Comparison of ENCODE assay signal across 23 cellular contexts in the genomic region with DNA sequence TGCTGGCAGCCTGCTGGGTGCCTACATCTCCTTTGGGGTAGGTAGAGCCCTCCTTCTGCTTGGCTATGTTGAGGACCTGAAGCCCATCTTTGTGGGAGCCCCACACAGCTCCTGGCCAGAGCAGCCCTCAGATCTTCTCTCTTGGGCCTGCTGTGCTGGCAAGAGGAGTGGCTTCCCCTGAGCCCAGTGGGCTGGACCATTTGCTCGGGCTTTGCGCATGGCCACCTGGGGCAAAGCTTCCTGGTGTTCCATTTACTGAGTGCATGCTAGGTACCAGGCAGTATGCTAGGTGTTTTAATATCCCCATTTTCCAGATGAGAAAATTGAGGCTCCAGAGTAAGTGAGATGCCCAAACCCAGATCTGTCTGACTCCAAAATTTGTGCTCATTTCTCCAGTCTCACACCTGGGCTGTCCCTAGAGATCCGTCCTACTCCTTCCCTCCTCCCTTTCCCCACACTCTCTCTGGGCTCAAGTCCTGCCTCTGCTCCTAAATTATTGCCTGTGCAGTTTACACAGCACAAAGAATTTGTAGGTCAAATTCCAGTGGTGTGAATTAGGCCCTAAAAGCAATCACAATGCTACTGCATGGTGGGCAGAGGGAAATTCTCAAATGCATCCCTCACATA. TPM values are rescaled to one million over a fixed set of nuclear protein-coding genes. Genes with fewer than 3 reads are reported as not detected.
DNase-seq lines count a peak whose midpoint lies in the region; ATAC-seq and TF ChIP-seq lines count a peak whose summit lies in the region.
"Had no signal": no experiment of that assay in that cellular context is flagged by ENCODE, and none has a peak within 500 bp of the region (broad histone marks: within the 10 kb centered on the region; RNA-seq: fewer than 3 reads in every experiment).

No MANE protein-coding gene starts in this region.

- H3K18ac ChIP-seq in IMR-90 (ENCODE audit: low read depth, low read length): no peak overlapping the region
- peak overlapping the region; percentile 1 for H3K18ac ChIP-seq in neuronal stem cell (ENCODE audit: low read length)

- no peak overlapping the region for H3K27ac ChIP-seq in IMR-90 (ENCODE audit: insufficient read depth, low read length)
- no peak overlapping the region for H3K27ac ChIP-seq in neuronal stem cell (replicated peaks; ENCODE audit: low read length)
- peak overlapping the region; percentile 73 for H3K27ac ChIP-seq in upper lobe of right lung
- H3K27ac ChIP-seq: heart right ventricle, right atrium auricular region had no signal

- TF ChIP-seq POLR2A in IMR-90 (IDR thresholded peaks at IDR 0.05; ENCODE audit: low read depth, low read length): no peak

- no peak overlapping the region for H3K4me2 ChIP-seq in IMR-90 (ENCODE audit: low read depth, low read length)
- no peak overlapping the region for H3K4me2 ChIP-seq in neuronal stem cell (ENCODE audit: insufficient read depth, low read length, poor library complexity, severe bottlenecking)

- H2BK12ac ChIP-seq in neuronal stem cell (ENCODE audit: low read length): no peak overlapping the region

- ATAC-seq in IMR-90 (ENCODE audit: low read depth) (no peak), upper lobe of right lung (no peak)
- ATAC-seq: heart right ventricle had no signal

- CTCF ChIA-PET in IMR-90 (lab: Yijun Ruan, JAX): interaction anchor here (1.1 kb wide), 1 partner anchor 54 kb away, joined by 3 read pairs; no protein-coding TSS in a partner anchor

- no peak overlapping the region; the same call in 1 of the 2 replicates for H2AK5ac ChIP-seq in IMR-90 (ENCODE audit: low read depth, low read length)
- H2AK5ac ChIP-seq in neuronal stem cell (ENCODE audit: low read depth, low read length): no peak overlapping the region

- no peak overlapping the region for H4K8ac ChIP-seq in IMR-90 (ENCODE audit: low read depth in 2 of 2, low read length in 2 of 2)
- H4K8ac ChIP-seq in neuronal stem cell (ENCODE audit: low read depth, low read length): no peak overlapping the region

- H3K9me3 ChIP-seq in IMR-90 (ENCODE audit: control insufficient read depth, insufficient read depth, low read length) (no peaks in the 10 kb centered on the region), neuronal stem cell (replicated peaks in 1 of 2; ENCODE audit: control insufficient read depth in 2 of 2, insufficient read depth in 1 of 2, low read depth in 1 of 2, low read length in 2 of 2) (no peaks in the 10 kb centered on the region), upper lobe of right lung (no peaks in the 10 kb centered on the region)
- H3K9me3 ChIP-seq: heart right ventricle, right atrium auricular region had no signal

- intact Hi-C loops in IMR-90 (cut with micrococcal nuclease) (loop anchor here (10.0 kb wide), 1 partner anchor 179 kb away; the partner anchor contains the start of gene ZNF592), upper lobe of right lung (cut with DNase I) (no loop called here)

- H4K20me1 ChIP-seq in IMR-90 (ENCODE audit: insufficient read depth, low read length): no peaks in the 10 kb centered on the region

- H3K14ac ChIP-seq in IMR-90 (replicated peaks; ENCODE audit: low read depth, low read length): peak overlapping the region; percentile 15; the same call in 1 of the 2 replicates
- H3K14ac ChIP-seq in neuronal stem cell (ENCODE audit: low read length): no peak overlapping the region

- dilution Hi-C loops in IMR-90 (cut with HindIII; ENCODE audit: low sequenced_read_pairs, unreplicated experiment): no loop called here

- no peak overlapping the region for H2BK5ac ChIP-seq in IMR-90 (ENCODE audit: low read depth, low read length, poor library complexity, severe bottlenecking)
- no peak overlapping the region for H2BK5ac ChIP-seq in neuronal stem cell (ENCODE audit: low read length)

- TF ChIP-seq CTCF in IMR-90 (conservative IDR thresholded peaks at IDR 0.05; ENCODE audit: low read depth, low read length): no peak
- no peak for TF ChIP-seq CTCF in fibroblast of villous mesenchyme (IDR thresholded peaks at IDR 0.05; ENCODE audit: insufficient read depth, low read depth, low read length)
- no peak for TF ChIP-seq CTCF in upper lobe of right lung (IDR thresholded peaks at IDR 0.05)

- no peak overlapping the region for H2AK9ac ChIP-seq in IMR-90 (replicated peaks; ENCODE audit: low read depth, low read length, poor library complexity)

- H3K23ac ChIP-seq in IMR-90 (ENCODE audit: low read depth, low read length) (no peak overlapping the region), neuronal stem cell (ENCODE audit: low read depth, low read length, poor library complexity) (no peak overlapping the region)

- in situ Hi-C loops in IMR-90 (cut with MboI; ENCODE audit: low sequenced_read_pairs): no loop called here

- DNase-seq in IMR-90: no peak
- peak; percentile 18 for DNase-seq in fibroblast of villous mesenchyme (ENCODE audit: low read depth)
- DNase-seq in neuronal stem cell (ENCODE audit: low spot score): no peak
- DNase-seq in upper lobe of right lung: no peak
- DNase-seq in activated effector memory CD4-positive, alpha-beta T cell treated with Interleukin-2 at 50 U/mL for 16 hours: no peak
- no peak for DNase-seq in NCI-H1417 treated with DMSO at 0.1 percent for 48 hours (lab: John Stamatoyannopoulos, UW)
- no peak for DNase-seq in epidermal melanocyte (ENCODE audit: insufficient read length, low spot score)
- DNase-seq: activated B cell treated with CpG ODN at 0.5 μM for 24 hours; activated CD4-positive, alpha-beta memory T cell treated with anti-CD3 and anti-CD28 coated beads for 36 hours; activated gamma-delta T cell; CD4-positive, CD25-positive, alpha-beta regulatory T cell; heart right ventricle; immature natural killer cell; Karpas-422; NCI-H187; NCI-H2227 treated with DMSO at 0.1 percent for 48 hours; NCI-H82; stimulated activated CD8-positive, alpha-beta memory T cell treated with anti-CD3 and anti-CD28 coated beads, Interleukin-4, amount 100 ng/mL, for 48 hours; T1000 had no signal

- H4K91ac ChIP-seq in IMR-90 (ENCODE audit: insufficient read depth, low read depth, low read length) (no peak overlapping the region), neuronal stem cell (ENCODE audit: low read depth, low read length, poor library complexity) (peak overlapping the region; percentile 66)

- H3K4me1 ChIP-seq in IMR-90 (ENCODE audit: control insufficient read depth, insufficient read depth, low read length): peaks cover 2% of the 10 kb centered on the region
- peaks cover 0 to 5% of the 10 kb centered on the region in 2 donors for H3K4me1 ChIP-seq in neuronal stem cell (ENCODE audit: control insufficient read depth in 2 of 2, insufficient read depth in 1 of 2, low read depth in 1 of 2, low read length in 2 of 2)
- peaks cover 13% of the 10 kb centered on the region for H3K4me1 ChIP-seq in upper lobe of right lung

- H3K9me1 ChIP-seq in IMR-90 (ENCODE audit: insufficient read depth, low read length): no peaks in the 10 kb centered on the region

- H3K9ac ChIP-seq in IMR-90 (ENCODE audit: low read depth, low read length) (no peak overlapping the region), neuronal stem cell (ENCODE audit: low read depth, low read length, poor library complexity) (peak overlapping the region; percentile 72)

- H2BK120ac ChIP-seq in IMR-90 (ENCODE audit: low read depth, low read length): no peak overlapping the region
- peak overlapping the region; percentile 29 for H2BK120ac ChIP-seq in neuronal stem cell (ENCODE audit: low read depth, low read length)

- H2BK15ac ChIP-seq in IMR-90 (ENCODE audit: low read depth, low read length) (no peak overlapping the region), neuronal stem cell (ENCODE audit: low read length) (peak overlapping the region; percentile 20)

- WGBS in IMR-90 (ENCODE audit: extremely low coverage in 2 of 2, insufficient read length in 1 of 2), 2 experiments: 100% methylated on average over 1 of the region's 3 CpGs; no CpG with 5 or more reads in 1 of the 2 experiments
- no CpG with 5 or more reads among the region's 3 CpGs for WGBS in neuronal stem cell (ENCODE audit: extremely low coverage in 2 of 2, insufficient read length in 2 of 2, insufficient replicate concordance in 1 of 2), 2 donors

- no peak overlapping the region for H4K5ac ChIP-seq in IMR-90 (ENCODE audit: low read depth, low read length)

- H2AFZ ChIP-seq in IMR-90 (replicated peaks; ENCODE audit: low read length, poor library complexity): peak overlapping the region; percentile 59
- no peak overlapping the region for H2AFZ ChIP-seq in neuronal stem cell (ENCODE audit: low read length)

- BruUV-seq in IMR-90 (replicated peaks; lab: Mats Ljungman, UMichigan): no TSS peak

- TF ChIP-seq RAD21 in IMR-90 (IDR thresholded peaks at IDR 0.05; ENCODE audit: low read length): no peak

- H3K36me3 ChIP-seq in IMR-90 (ENCODE audit: control insufficient read depth, insufficient read depth, low read length): no peaks in the 10 kb centered on the region
- no peaks in the 10 kb centered on the region for H3K36me3 ChIP-seq in neuronal stem cell (replicated peaks in 1 of 2; ENCODE audit: control insufficient read depth in 2 of 2, insufficient read depth in 2 of 2, low read length in 2 of 2)
- H3K36me3 ChIP-seq in upper lobe of right lung: no peaks in the 10 kb centered on the region
- H3K36me3 ChIP-seq: heart right ventricle, right atrium auricular region had no signal

- no peak overlapping the region for H3K4ac ChIP-seq in IMR-90 (ENCODE audit: low read depth, low read length)
- H3K4ac ChIP-seq in neuronal stem cell (ENCODE audit: low read length): no peak overlapping the region

- no peaks in the 10 kb centered on the region for H3K79me1 ChIP-seq in IMR-90 (ENCODE audit: low read depth in 1 of 2, low read length in 2 of 2)
- H3K79me1 ChIP-seq in neuronal stem cell (ENCODE audit: low read depth, low read length): no peaks in the 10 kb centered on the region

- no peak overlapping the region for H2BK20ac ChIP-seq in IMR-90 (ENCODE audit: low read depth, low read length)

- H3K27me3 ChIP-seq in IMR-90 (ENCODE audit: control insufficient read depth, insufficient read depth, low read length): no peaks in the 10 kb centered on the region; the same call in 1 of the 2 replicates
- peaks cover 0 to 10% (median 0%) of the 10 kb centered on the region in 3 experiments for H3K27me3 ChIP-seq in neuronal stem cell (ENCODE audit: control insufficient read depth in 3 of 3, insufficient read depth in 3 of 3, low read depth in 1 of 3, low read length in 3 of 3)
- H3K27me3 ChIP-seq in upper lobe of right lung: no peaks in the 10 kb centered on the region
- H3K27me3 ChIP-seq: heart right ventricle, right atrium auricular region had no signal

- POLR2A ChIA-PET in IMR-90 (lab: Charles Lee; ENCODE audit: unreplicated experiment): no interaction called here

- no peak overlapping the region for H3K56ac ChIP-seq in IMR-90 (ENCODE audit: extremely low read depth, insufficient read depth, low read length)

- H3K4me3 ChIP-seq in IMR-90 (ENCODE audit: insufficient read depth, low read depth, low read length) (no peak overlapping the region), fibroblast of villous mesenchyme (ENCODE audit: low read depth, low read length) (no peak overlapping the region), neuronal stem cell (ENCODE audit: low read length in 2 of 2) (no peak overlapping the region), upper lobe of right lung (no peak overlapping the region)
- H3K4me3 ChIP-seq: heart right ventricle, right atrium auricular region had no signal

RNA-seq across cellular contexts. Expression of gene SLC28A1, which starts 39.7 kb away (rescaled TPM):
- not detected in 2 replicates for total RNA-seq in IMR-90 (2012; rRNA removed)
- polyA plus RNA-seq in IMR-90 (2012; rRNA removed): not detected in 2 replicates
- 0.01 TPM in 1 of 2 replicates, not detected in the other for polyA plus RNA-seq in IMR-90 (2012; cell fraction: cytosol; rRNA removed)
- not detected in 2 replicates for polyA plus RNA-seq in IMR-90 (2012; cell fraction: nucleus; rRNA removed; ENCODE audit: low replicate concordance)
- total RNA-seq in fibroblast of villous mesenchyme: not detected in 2 replicates
- not detected for polyA plus RNA-seq in neuronal stem cell (2013, experiment 1 of 2)
- not detected for polyA plus RNA-seq in neuronal stem cell (2013, experiment 2 of 2)
- total RNA-seq in upper lobe of right lung: not detected
- total RNA-seq: activated B cell treated with CpG ODN at 0.5 μM for 24 hours; activated CD4-positive, alpha-beta memory T cell treated with anti-CD3 and anti-CD28 coated beads for 36 hours; CD4-positive, CD25-positive, alpha-beta regulatory T cell; endothelial cell of umbilical vein; HT1080; omental fat pad had no signal
- polyA plus RNA-seq: CD4-positive, CD25-positive, alpha-beta regulatory T cell; endothelial cell of umbilical vein; immature natural killer cell had no signal

RNA-seq across cellular contexts. Expression of gene PDE8A, which starts 57.5 kb away (rescaled TPM):
- total RNA-seq in IMR-90 (2012; rRNA removed) (32.4 and 40.3 TPM in 2 replicates), fibroblast of villous mesenchyme (14.5 and 16.8 TPM in 2 replicates), upper lobe of right lung (54.7 TPM)
- 27.9 and 35.9 TPM in 2 replicates for polyA plus RNA-seq in IMR-90 (2012; rRNA removed)
- 6.7 and 13.5 TPM in 2 replicates for polyA plus RNA-seq in IMR-90 (2012; cell fraction: cytosol; rRNA removed)
- 26.0 and 126 TPM in 2 replicates for polyA plus RNA-seq in IMR-90 (2012; cell fraction: nucleus; rRNA removed; ENCODE audit: low replicate concordance)
- 2.8 TPM for polyA plus RNA-seq in neuronal stem cell (2013, experiment 1 of 2)
- polyA plus RNA-seq in neuronal stem cell (2013, experiment 2 of 2): 3.8 TPM
